ENCODE assay signal across 1 cellular context in genomic region chr2:74198461-74199274, GRCh38.
TF ChIP-seq lines count a peak whose summit lies in the region.

Gene MTHFD2, plus strand, starts transcription at chr2:74198615. Its CDS starts 27 bp downstream, at chr2:74198642.

TF ChIP-seq in HEK293, 187 proteins besides CTCF, POLR2A, EP300 and RAD21 (continued from another document):
- peak; percentile 82 for TF ChIP-seq PBX3 (CRISPR knock-in tag; IDR thresholded peaks at IDR 0.05)
- TF ChIP-seq ZBTB49 (tag by site-specific recombination; IDR thresholded peaks at IDR 0.05; ENCODE audit: low read depth) = no peak
- peak; percentile 15; the same call in 1 of the 2 replicates for TF ChIP-seq ZNF580 (tag by site-specific recombination; IDR thresholded peaks at IDR 0.05)
- TF ChIP-seq ZNF302 (tag by site-specific recombination; IDR thresholded peaks at IDR 0.05; ENCODE audit: low read depth) = no peak
- TF ChIP-seq ZNF157 (tag by site-specific recombination; IDR thresholded peaks at IDR 0.05) = no peak
- TF ChIP-seq ZNF146 (tag by site-specific recombination; IDR thresholded peaks at IDR 0.05) = no peak; the same call in 1 of the 2 replicates
- TF ChIP-seq ZNF518A (tag by site-specific recombination; conservative IDR thresholded peaks at IDR 0.05; ENCODE audit: low read depth) = no peak
- no peak for TF ChIP-seq ZNF585B (tag by site-specific recombination; IDR thresholded peaks at IDR 0.05)
- no peak for TF ChIP-seq ZNF140 (tag by site-specific recombination; IDR thresholded peaks at IDR 0.05)
- TF ChIP-seq ZNF138 (tag by site-specific recombination; IDR thresholded peaks at IDR 0.05; ENCODE audit: borderline replicate concordance) = no peak
- TF ChIP-seq ZNF626 (tag by site-specific recombination; IDR thresholded peaks at IDR 0.05) = no peak
- peak; percentile 45; the same call in 1 of the 2 replicates for TF ChIP-seq ZBTB7A (tag by site-specific recombination; IDR thresholded peaks at IDR 0.05; ENCODE audit: low read depth)
- TF ChIP-seq ZBTB11 (tag by site-specific recombination; conservative IDR thresholded peaks at IDR 0.05; ENCODE audit: low read depth) = peak; percentile 23; the same call in 1 of the 2 replicates
- TF ChIP-seq ZNF335 (tag by site-specific recombination; conservative IDR thresholded peaks at IDR 0.05) = peak; percentile 48
- no peak for TF ChIP-seq ZNF530 (tag by site-specific recombination; IDR thresholded peaks at IDR 0.05; ENCODE audit: low read depth)
- no peak for TF ChIP-seq ZNF311 (tag by site-specific recombination; IDR thresholded peaks at IDR 0.05; ENCODE audit: borderline replicate concordance)
- no peak for TF ChIP-seq ZNF514 (tag by site-specific recombination; IDR thresholded peaks at IDR 0.05)
- TF ChIP-seq GFI1B (tag by site-specific recombination; IDR thresholded peaks at IDR 0.05) = no peak
- TF ChIP-seq PRDM6 (tag by site-specific recombination; IDR thresholded peaks at IDR 0.05) = no peak
- no peak for TF ChIP-seq PRDM1 (tag by site-specific recombination; IDR thresholded peaks at IDR 0.05)
- TF ChIP-seq ZNF211 (tag by site-specific recombination; IDR thresholded peaks at IDR 0.05; ENCODE audit: low read depth) = no peak
- TF ChIP-seq ZNF768 (tag by site-specific recombination; IDR thresholded peaks at IDR 0.05) = no peak
- peak; percentile 73 for TF ChIP-seq KLF17 (tag by site-specific recombination; IDR thresholded peaks at IDR 0.05)
- no peak for TF ChIP-seq MYNN (tag by site-specific recombination; IDR thresholded peaks at IDR 0.05; ENCODE audit: borderline replicate concordance)
- peak; percentile 70; the same call in 1 of the 2 replicates for TF ChIP-seq YY2 (tag by site-specific recombination; IDR thresholded peaks at IDR 0.05)
- TF ChIP-seq ZNF391 (tag by site-specific recombination; IDR thresholded peaks at IDR 0.05; ENCODE audit: borderline replicate concordance, low read depth) = peak; percentile 66; the same call in 1 of the 2 replicates
- TF ChIP-seq ZNF449 (tag by site-specific recombination; IDR thresholded peaks at IDR 0.05) = no peak
